8 cellular contexts compared by ENCODE assay signal in the genomic region with DNA sequence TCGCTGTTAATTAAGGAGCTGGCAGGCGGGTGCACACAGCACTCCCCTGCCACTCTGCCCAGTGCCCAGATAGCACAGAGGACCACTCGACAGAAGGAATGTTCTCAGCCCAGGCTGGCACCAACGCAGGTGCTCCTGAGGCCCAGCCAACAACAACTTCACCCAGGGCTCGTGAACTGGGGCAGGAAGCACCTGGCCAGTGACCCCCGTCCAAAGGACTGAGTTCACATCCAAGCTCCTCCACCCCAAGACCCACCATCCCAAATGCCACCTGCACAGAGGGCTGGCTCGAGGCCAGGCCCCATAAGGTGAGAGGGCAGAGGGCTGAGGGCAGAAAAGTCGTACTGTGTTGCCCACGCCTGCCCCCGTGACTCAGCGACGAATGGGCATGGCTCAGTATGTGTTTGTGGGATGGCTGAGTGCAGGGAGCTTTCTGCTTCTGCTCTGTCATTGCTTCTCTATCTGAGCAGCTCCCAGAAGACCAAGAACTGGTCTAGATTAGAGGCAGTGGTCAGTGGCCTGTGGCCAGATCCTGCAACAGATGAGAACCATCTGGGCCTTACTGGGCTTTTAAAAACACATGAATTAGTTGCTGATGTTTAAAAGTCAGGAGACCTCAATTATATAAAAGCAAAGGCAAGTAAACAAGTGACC.
DNase-seq lines count a peak whose midpoint lies in the region; ATAC-seq and TF ChIP-seq lines count a peak whose summit lies in the region.

No MANE protein-coding gene starts in this region.

- DNase-seq in GF-D8 (lab: John Stamatoyannopoulos, UW) (peak; percentile 29), brain pericyte (ENCODE audit: low read depth, low spot score) (peak; percentile 54)
- DNase-seq in stimulated activated CD8-positive, alpha-beta memory T cell treated with anti-CD3 and anti-CD28 coated beads, Interleukin-12 subunit alpha, Interleukin-12 subunit beta, amount 100 ng/mL, for 1 hour (ENCODE audit: low read depth), result peak; percentile 16
- no peak for DNase-seq in effector CD8-positive, alpha-beta T cell (lab: John Stamatoyannopoulos, UW)

- TF ChIP-seq CTCF in SU-DHL-6 (IDR thresholded peaks at IDR 0.05; ENCODE audit: insufficient read depth, low read length, poor library complexity, severe bottlenecking), result no peak

- peak overlapping the region; percentile 80 for H3K4me2 ChIP-seq in SU-DHL-6 (ENCODE audit: low read depth, low read length, poor library complexity, severe bottlenecking)

- no peak for ATAC-seq in GM21619 (IDR thresholded peaks at IDR 0.05; ENCODE audit: unreplicated experiment)
- no peak for ATAC-seq in HG03139 (IDR thresholded peaks at IDR 0.05; ENCODE audit: unreplicated experiment)

- H3K36me3 ChIP-seq in SU-DHL-6 (ENCODE audit: low read length), result no peaks in the 10 kb centered on the region

- peak overlapping the region; percentile 22 for H2AFZ ChIP-seq in SU-DHL-6 (ENCODE audit: low read depth, low read length, severe bottlenecking)

- no peaks in the 10 kb centered on the region for H3K79me2 ChIP-seq in SU-DHL-6 (ENCODE audit: insufficient read depth, low read length)

- no peaks in the 10 kb centered on the region for H3K9me3 ChIP-seq in SU-DHL-6 (ENCODE audit: insufficient read depth, low read length)

- H3K27ac ChIP-seq in SU-DHL-6 (ENCODE audit: low read depth, low read length), result peak overlapping the region; percentile 99
- H3K27ac ChIP-seq in layer of hippocampus (ENCODE audit: low read depth, low read length), result peak overlapping the region; percentile 88

- H3F3A ChIP-seq in SU-DHL-6 (ENCODE audit: insufficient read depth), result peaks cover 35% of the 10 kb centered on the region

- peak overlapping the region; percentile 11 for H3K4me3 ChIP-seq in SU-DHL-6 (ENCODE audit: insufficient read depth, low read length, poor library complexity, severe bottlenecking)

- H3K9ac ChIP-seq in SU-DHL-6 (ENCODE audit: low read length), result peak overlapping the region; percentile 56

- H3K27me3 ChIP-seq in SU-DHL-6 (ENCODE audit: low read length) (no peaks in the 10 kb centered on the region), layer of hippocampus (ENCODE audit: control insufficient read depth, insufficient read depth, low read length) (no peaks in the 10 kb centered on the region)

- no peaks in the 10 kb centered on the region for H3K9me2 ChIP-seq in SU-DHL-6 (replicated peaks; ENCODE audit: insufficient read depth, low read length)

- H4K20me1 ChIP-seq in SU-DHL-6 (ENCODE audit: low read depth, low read length), result no peaks in the 10 kb centered on the region
